8 cellular contexts compared by ENCODE assay signal in genomic region chr17:57085448-57086068, GRCh38. TPM values are rescaled to one million over a fixed set of nuclear protein-coding genes. Genes with fewer than 3 reads are reported as not detected.
DNase-seq lines count a peak whose midpoint lies in the region; ATAC-seq and TF ChIP-seq lines count a peak whose summit lies in the region.

No MANE protein-coding gene starts in this region.

- peak; percentile 45 for ATAC-seq in CD4-positive, alpha-beta T cell (ENCODE audit: poor library complexity)
- ATAC-seq in GM19035 (IDR thresholded peaks at IDR 0.05; ENCODE audit: unreplicated experiment) (peak; percentile 38), HG03378 (IDR thresholded peaks at IDR 0.05; ENCODE audit: unreplicated experiment) (peak; percentile 22), foreskin keratinocyte (peak; percentile 31)

- POLR2A ChIA-PET in CD4-positive, alpha-beta T cell (lab: Charles Lee): interaction anchor here (0.8 to 2.5 kb wide), 15 partner anchors 12 to 1242 kb away, joined by 3 to 24 read pairs (median 4); partner anchors contain the start of genes C17orf67, DGKE, DYNLL2 and MKS1

- intact Hi-C loops in CD4-positive, alpha-beta T cell (cut with DNase I, micrococcal nuclease): loop anchor here (1.0 to 10.0 kb wide), 9 partner anchors 107 to 1661 kb away; partner anchors contain the start of genes C17orf67 (in 1 of the 2), DYNLL2 (in 1 of the 2), MMD (in 1 of the 2) and MSI2 (in 1 of the 2)

- H3K9me3 Mint-ChIP-seq in CD4-positive, alpha-beta T cell: no peaks in the 10 kb centered on the region

- H2AFZ ChIP-seq in OCI-LY3 (ENCODE audit: low read depth, low read length): peak overlapping the region; percentile 78; the same call in 1 of the 2 replicates

- CTCF ChIA-PET in CD4-positive, alpha-beta T cell (lab: Charles Lee): interaction anchor here (0.7 to 1.5 kb wide), 4 partner anchors 107 to 921 kb away, joined by 3 to 8 read pairs (median 6); partner anchors contain the start of genes COIL, SCPEP1 and SRSF1

- peaks cover 53% of the 10 kb centered on the region for H3K79me2 ChIP-seq in OCI-LY3 (ENCODE audit: low read length)

- H3K36me3 ChIP-seq in OCI-LY3 (replicated peaks; ENCODE audit: low read depth, low read length): peaks cover 3% of the 10 kb centered on the region
- H3K36me3 ChIP-seq in neutrophil: no peaks in the 10 kb centered on the region
- H3K36me3 ChIP-seq in thymus (ENCODE audit: control insufficient read depth, insufficient read depth): no peaks in the 10 kb centered on the region

- peak overlapping the region; percentile 95 for H3K4me3 Mint-ChIP-seq in CD4-positive, alpha-beta T cell

- peak overlapping the region; percentile 92 for H3K9ac ChIP-seq in OCI-LY3 (ENCODE audit: low read length)

- H3K4me1 ChIP-seq in OCI-LY3 (ENCODE audit: low read length): peaks cover 21% of the 10 kb centered on the region
- peaks cover 13% of the 10 kb centered on the region for H3K4me1 ChIP-seq in foreskin keratinocyte
- H3K4me1 ChIP-seq in neutrophil (ENCODE audit: control insufficient read depth in 1 of 2, insufficient read depth in 1 of 2, low read depth in 1 of 2, low read length in 1 of 2): peaks cover 27 to 31% of the 10 kb centered on the region in 2 experiments
- H3K4me1 ChIP-seq in thymus (ENCODE audit: control insufficient read depth, insufficient read depth, low read length): peaks cover 9% of the 10 kb centered on the region

- no peaks in the 10 kb centered on the region for H3K9me3 ChIP-seq in CD4-positive, alpha-beta T cell (ENCODE audit: control insufficient read depth, low read length)
- H3K9me3 ChIP-seq in OCI-LY3 (ENCODE audit: insufficient read depth, low read length) (no peaks in the 10 kb centered on the region), neutrophil (no peaks in the 10 kb centered on the region), thymus (ENCODE audit: control insufficient read depth) (no peaks in the 10 kb centered on the region)

- H3K4me1 Mint-ChIP-seq in CD4-positive, alpha-beta T cell (ENCODE audit: low read depth): peaks cover 36% of the 10 kb centered on the region

- peak overlapping the region; percentile 89 for H3K27ac Mint-ChIP-seq in CD4-positive, alpha-beta T cell

- H3K4me3 ChIP-seq in OCI-LY3 (ENCODE audit: low read length): peak overlapping the region; percentile 99
- peak overlapping the region; percentile 61 to 80 for H3K4me3 ChIP-seq in neutrophil (ENCODE audit: low read depth in 1 of 2, low read length in 1 of 2)
- H3K4me3 ChIP-seq in thymus (ENCODE audit: low read length): peak overlapping the region; percentile 84

- WGBS in thymus: 1% methylated on average over 75 of the region's 75 CpGs

- H3K27me3 Mint-ChIP-seq in CD4-positive, alpha-beta T cell: no peaks in the 10 kb centered on the region

- TF ChIP-seq CTCF in CD4-positive, alpha-beta T cell (IDR thresholded peaks at IDR 0.05): no peak
- TF ChIP-seq CTCF in OCI-LY3 (IDR thresholded peaks at IDR 0.05; ENCODE audit: low read depth, low read length) (peak; percentile 24; the same call in 1 of the 2 replicates), foreskin keratinocyte (conservative IDR thresholded peaks at IDR 0.05) (peak; percentile 35), neutrophil (IDR thresholded peaks at IDR 0.05) (no peak)

- peaks cover 40% of the 10 kb centered on the region for H4K20me1 ChIP-seq in OCI-LY3 (ENCODE audit: insufficient read depth, low read length)

- DNase-seq in CD4-positive, alpha-beta T cell: peak; percentile 22 to 64 (median 52)
- DNase-seq in activated effector memory CD4-positive, alpha-beta T cell treated with anti-CD3 and anti-CD28 coated beads, Interleukin-2, amount 50 U/mL, for 16 hours: peak; percentile 86
- no peak for DNase-seq in foreskin keratinocyte

- H3K27ac ChIP-seq in CD4-positive, alpha-beta T cell (ENCODE audit: low read depth, low read length): peak overlapping the region; percentile 48
- peak overlapping the region; percentile 22; the same call in 1 of the 2 replicates for H3K27ac ChIP-seq in OCI-LY3 (ENCODE audit: low read length)
- H3K27ac ChIP-seq in foreskin keratinocyte: no peak overlapping the region
- peak overlapping the region; percentile 74 for H3K27ac ChIP-seq in neutrophil
- H3K27ac ChIP-seq in thymus (ENCODE audit: low read depth): peak overlapping the region; percentile 11

- peaks cover 11% of the 10 kb centered on the region for H3K36me3 Mint-ChIP-seq in CD4-positive, alpha-beta T cell (ENCODE audit: low read depth)

- H3K27me3 ChIP-seq in CD4-positive, alpha-beta T cell (ENCODE audit: control insufficient read depth, insufficient read depth, low read length): no peaks in the 10 kb centered on the region
- H3K27me3 ChIP-seq in OCI-LY3 (ENCODE audit: low read depth, low read length) (no peaks in the 10 kb centered on the region), foreskin keratinocyte (no peaks in the 10 kb centered on the region), neutrophil (peaks cover 9% of the 10 kb centered on the region), thymus (ENCODE audit: control insufficient read depth, insufficient read depth) (no peaks in the 10 kb centered on the region)

- H3K4me2 ChIP-seq in OCI-LY3 (ENCODE audit: low read length): peak overlapping the region; percentile 100

RNA-seq across cellular contexts. Expression of gene AKAP1, which starts 0.5 kb away (rescaled TPM):
- 10 to 100 TPM; 20.3 to 23.1 TPM for total RNA-seq in CD4-positive, alpha-beta T cell
- total RNA-seq in foreskin keratinocyte: 28.3 and 32.8 TPM in 2 replicates
- polyA plus RNA-seq in foreskin keratinocyte (12.2 and 15.1 TPM in 2 replicates), thymus (10.7 TPM)

Comparison
In these comparisons a context has a peak if more than half of its experiments do, and no peak if none do; other contexts are left out.
1. DNase-seq: peak in CD4-positive, alpha-beta T cell (10 of 10) and activated effector memory CD4-positive, alpha-beta T cell treated with anti-CD3 and anti-CD28 coated beads, Interleukin-2, amount 50 U/mL, for 16 hours (single experiment); none in foreskin keratinocyte (0 of 2).
2. CTCF ChIP-seq: peak in OCI-LY3 (single experiment) and foreskin keratinocyte (single experiment); none in CD4-positive, alpha-beta T cell (single experiment) and neutrophil (single experiment).
3. Peak in every context shown above with its lines, with median percentiles within 50 percentile points of each other: ATAC-seq and H3K4me3 ChIP-seq.